In the genomic region with DNA sequence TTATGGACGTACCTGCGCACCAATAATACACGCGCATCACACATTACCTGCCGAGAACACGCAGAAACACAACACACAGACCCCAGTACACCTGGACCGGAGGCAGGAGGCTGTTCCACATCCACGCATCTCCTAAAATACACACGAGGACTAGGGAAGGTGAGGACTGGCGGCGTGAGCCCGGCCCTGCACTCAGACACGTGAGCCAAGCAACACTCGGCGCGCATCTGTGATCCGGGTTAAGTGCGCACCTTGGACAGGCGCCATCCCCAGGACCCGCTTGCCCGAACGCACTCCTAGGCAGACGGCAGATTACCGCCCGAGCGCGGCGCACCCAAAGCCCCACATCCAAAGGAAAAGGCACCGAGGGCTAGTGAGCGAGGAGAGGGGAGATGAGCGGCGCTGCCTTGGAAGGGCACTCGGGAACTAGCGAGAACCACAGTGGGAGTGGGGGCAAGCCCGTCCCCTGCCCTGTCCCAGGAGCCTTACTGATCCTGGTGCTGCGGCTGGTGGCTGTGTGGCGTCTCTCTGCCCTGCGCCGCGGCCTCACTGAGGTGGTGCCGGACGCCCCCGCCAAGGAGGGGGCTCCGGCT, we compare ENCODE assay signal across 1 cellular context.
A peak's percentile ranks its signal among the peaks of the same experiment; 100 is the strongest.
TF ChIP-seq lines count a peak whose summit lies in the region.

No MANE protein-coding gene starts in this region.

TF ChIP-seq in HepG2, 621 proteins besides CTCF, POLR2A, EP300 and RAD21 (continued from another document and continues in another):
- TF ChIP-seq, protein P1, sequence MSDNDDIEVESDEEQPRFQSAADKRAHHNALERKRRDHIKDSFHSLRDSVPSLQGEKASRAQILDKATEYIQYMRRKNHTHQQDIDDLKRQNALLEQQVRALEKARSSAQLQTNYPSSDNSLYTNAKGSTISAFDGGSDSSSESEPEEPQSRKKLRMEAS (IDR thresholded peaks at IDR 0.05) = peak; percentile 67
- TF ChIP-seq, protein P2, sequence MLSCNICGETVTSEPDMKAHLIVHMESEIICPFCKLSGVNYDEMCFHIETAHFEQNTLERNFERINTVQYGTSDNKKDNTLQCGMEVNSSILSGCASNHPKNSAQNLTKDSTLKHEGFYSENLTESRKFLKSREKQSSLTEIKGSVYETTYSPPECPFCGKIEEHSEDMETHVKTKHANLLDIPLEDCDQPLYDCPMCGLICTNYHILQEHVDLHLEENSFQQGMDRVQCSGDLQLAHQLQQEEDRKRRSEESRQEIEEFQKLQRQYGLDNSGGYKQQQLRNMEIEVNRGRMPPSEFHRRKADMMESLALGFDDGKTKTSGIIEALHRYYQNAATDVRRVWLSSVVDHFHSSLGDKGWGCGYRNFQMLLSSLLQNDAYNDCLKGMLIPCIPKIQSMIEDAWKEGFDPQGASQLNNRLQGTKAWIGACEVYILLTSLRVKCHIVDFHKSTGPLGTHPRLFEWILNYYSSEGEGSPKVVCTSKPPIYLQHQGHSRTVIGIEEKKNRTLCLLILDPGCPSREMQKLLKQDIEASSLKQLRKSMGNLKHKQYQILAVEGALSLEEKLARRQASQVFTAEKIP (CRISPR knock-in tag; IDR thresholded peaks at IDR 0.05; ENCODE audit: borderline replicate concordance) = no peak
- TF ChIP-seq ZNF550 (CRISPR knock-in tag; IDR thresholded peaks at IDR 0.05; ENCODE audit: borderline replicate concordance) = no peak
- TF ChIP-seq, protein P3, sequence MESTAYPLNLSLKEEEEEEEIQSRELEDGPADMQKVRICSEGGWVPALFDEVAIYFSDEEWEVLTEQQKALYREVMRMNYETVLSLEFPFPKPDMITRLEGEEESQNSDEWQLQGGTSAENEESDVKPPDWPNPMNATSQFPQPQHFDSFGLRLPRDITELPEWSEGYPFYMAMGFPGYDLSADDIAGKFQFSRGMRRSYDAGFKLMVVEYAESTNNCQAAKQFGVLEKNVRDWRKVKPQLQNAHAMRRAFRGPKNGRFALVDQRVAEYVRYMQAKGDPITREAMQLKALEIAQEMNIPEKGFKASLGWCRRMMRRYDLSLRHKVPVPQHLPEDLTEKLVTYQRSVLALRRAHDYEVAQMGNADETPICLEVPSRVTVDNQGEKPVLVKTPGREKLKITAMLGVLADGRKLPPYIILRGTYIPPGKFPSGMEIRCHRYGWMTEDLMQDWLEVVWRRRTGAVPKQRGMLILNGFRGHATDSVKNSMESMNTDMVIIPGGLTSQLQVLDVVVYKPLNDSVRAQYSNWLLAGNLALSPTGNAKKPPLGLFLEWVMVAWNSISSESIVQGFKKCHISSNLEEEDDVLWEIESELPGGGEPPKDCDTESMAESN (CRISPR knock-in tag; conservative IDR thresholded peaks at IDR 0.05) = no peak
- no peak for TF ChIP-seq ELF4 (CRISPR knock-in tag; IDR thresholded peaks at IDR 0.05; ENCODE audit: borderline replicate concordance)
- 0 out of 2 replicates have a peak, but pooled peaks have one; percentile 15 for TF ChIP-seq MED1 (CRISPR knock-in tag; IDR thresholded peaks at IDR 0.05)
- TF ChIP-seq ZFP1 (CRISPR knock-in tag; IDR thresholded peaks at IDR 0.05) = no peak
- TF ChIP-seq ZNF841 (CRISPR knock-in tag; IDR thresholded peaks at IDR 0.05; ENCODE audit: borderline replicate concordance) = no peak
- TF ChIP-seq MIER2 (CRISPR knock-in tag; IDR thresholded peaks at IDR 0.05) = no peak
- TF ChIP-seq EHMT2 (IDR thresholded peaks at IDR 0.05; ENCODE audit: borderline replicate concordance, low read depth, low read length) = no peak
- no peak for TF ChIP-seq ZNF850 (CRISPR knock-in tag; conservative IDR thresholded peaks at IDR 0.05)
- TF ChIP-seq SALL1 (CRISPR knock-in tag; IDR thresholded peaks at IDR 0.05) = no peak; the same call in 1 of the 2 replicates
- TF ChIP-seq PRPF4 (IDR thresholded peaks at IDR 0.05; ENCODE audit: low read depth, low read length, poor library complexity, severe bottlenecking) = no peak
- TF ChIP-seq, protein P4, sequence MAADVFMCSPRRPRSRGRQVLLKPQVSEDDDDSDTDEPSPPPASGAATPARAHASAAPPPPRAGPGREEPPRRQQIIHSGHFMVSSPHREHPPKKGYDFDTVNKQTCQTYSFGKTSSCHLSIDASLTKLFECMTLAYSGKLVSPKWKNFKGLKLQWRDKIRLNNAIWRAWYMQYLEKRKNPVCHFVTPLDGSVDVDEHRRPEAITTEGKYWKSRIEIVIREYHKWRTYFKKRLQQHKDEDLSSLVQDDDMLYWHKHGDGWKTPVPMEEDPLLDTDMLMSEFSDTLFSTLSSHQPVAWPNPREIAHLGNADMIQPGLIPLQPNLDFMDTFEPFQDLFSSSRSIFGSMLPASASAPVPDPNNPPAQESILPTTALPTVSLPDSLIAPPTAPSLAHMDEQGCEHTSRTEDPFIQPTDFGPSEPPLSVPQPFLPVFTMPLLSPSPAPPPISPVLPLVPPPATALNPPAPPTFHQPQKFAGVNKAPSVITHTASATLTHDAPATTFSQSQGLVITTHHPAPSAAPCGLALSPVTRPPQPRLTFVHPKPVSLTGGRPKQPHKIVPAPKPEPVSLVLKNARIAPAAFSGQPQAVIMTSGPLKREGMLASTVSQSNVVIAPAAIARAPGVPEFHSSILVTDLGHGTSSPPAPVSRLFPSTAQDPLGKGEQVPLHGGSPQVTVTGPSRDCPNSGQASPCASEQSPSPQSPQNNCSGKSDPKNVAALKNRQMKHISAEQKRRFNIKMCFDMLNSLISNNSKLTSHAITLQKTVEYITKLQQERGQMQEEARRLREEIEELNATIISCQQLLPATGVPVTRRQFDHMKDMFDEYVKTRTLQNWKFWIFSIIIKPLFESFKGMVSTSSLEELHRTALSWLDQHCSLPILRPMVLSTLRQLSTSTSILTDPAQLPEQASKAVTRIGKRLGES (CRISPR knock-in tag; IDR thresholded peaks at IDR 0.05; ENCODE audit: borderline replicate concordance) = no peak
- TF ChIP-seq RELA (CRISPR knock-in tag; IDR thresholded peaks at IDR 0.05) = no peak
- TF ChIP-seq TP53 (CRISPR knock-in tag; conservative IDR thresholded peaks at IDR 0.05) = no peak
- no peak for TF ChIP-seq ZNF761 (CRISPR knock-in tag; conservative IDR thresholded peaks at IDR 0.05)
- no peak for TF ChIP-seq HES4 (CRISPR knock-in tag; IDR thresholded peaks at IDR 0.05; ENCODE audit: borderline replicate concordance)
- TF ChIP-seq MIXL1 (CRISPR knock-in tag; IDR thresholded peaks at IDR 0.05) = no peak
- TF ChIP-seq KAT8 (CRISPR knock-in tag; IDR thresholded peaks at IDR 0.05) = peak; percentile 10
- no peak for TF ChIP-seq RBM39 (IDR thresholded peaks at IDR 0.05; ENCODE audit: low read depth, low read length, poor library complexity, severe bottlenecking)
- TF ChIP-seq ZNF207 (IDR thresholded peaks at IDR 0.05; ENCODE audit: borderline replicate concordance) = no peak
- no peak for TF ChIP-seq NCOA5 (CRISPR knock-in tag; IDR thresholded peaks at IDR 0.05)
- TF ChIP-seq SRSF1 (optimal IDR thresholded peaks at IDR 0.05; ENCODE audit: low read depth, low read length) = no peak
- TF ChIP-seq CAMTA2 (CRISPR knock-in tag; IDR thresholded peaks at IDR 0.05; ENCODE audit: borderline replicate concordance) = no peak
- TF ChIP-seq ZSCAN9 (CRISPR knock-in tag; IDR thresholded peaks at IDR 0.05; ENCODE audit: borderline replicate concordance) = no peak; the same call in 1 of the 2 replicates
- no peak for TF ChIP-seq ZNF451 (CRISPR knock-in tag; IDR thresholded peaks at IDR 0.05)
- TF ChIP-seq, protein P5, sequence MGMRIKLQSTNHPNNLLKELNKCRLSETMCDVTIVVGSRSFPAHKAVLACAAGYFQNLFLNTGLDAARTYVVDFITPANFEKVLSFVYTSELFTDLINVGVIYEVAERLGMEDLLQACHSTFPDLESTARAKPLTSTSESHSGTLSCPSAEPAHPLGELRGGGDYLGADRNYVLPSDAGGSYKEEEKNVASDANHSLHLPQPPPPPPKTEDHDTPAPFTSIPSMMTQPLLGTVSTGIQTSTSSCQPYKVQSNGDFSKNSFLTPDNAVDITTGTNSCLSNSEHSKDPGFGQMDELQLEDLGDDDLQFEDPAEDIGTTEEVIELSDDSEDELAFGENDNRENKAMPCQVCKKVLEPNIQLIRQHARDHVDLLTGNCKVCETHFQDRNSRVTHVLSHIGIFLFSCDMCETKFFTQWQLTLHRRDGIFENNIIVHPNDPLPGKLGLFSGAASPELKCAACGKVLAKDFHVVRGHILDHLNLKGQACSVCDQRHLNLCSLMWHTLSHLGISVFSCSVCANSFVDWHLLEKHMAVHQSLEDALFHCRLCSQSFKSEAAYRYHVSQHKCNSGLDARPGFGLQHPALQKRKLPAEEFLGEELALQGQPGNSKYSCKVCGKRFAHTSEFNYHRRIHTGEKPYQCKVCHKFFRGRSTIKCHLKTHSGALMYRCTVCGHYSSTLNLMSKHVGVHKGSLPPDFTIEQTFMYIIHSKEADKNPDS (CRISPR knock-in tag; IDR thresholded peaks at IDR 0.05) = 0 out of 2 replicates have a peak, but pooled peaks have one; percentile 22
- TF ChIP-seq, protein P6, sequence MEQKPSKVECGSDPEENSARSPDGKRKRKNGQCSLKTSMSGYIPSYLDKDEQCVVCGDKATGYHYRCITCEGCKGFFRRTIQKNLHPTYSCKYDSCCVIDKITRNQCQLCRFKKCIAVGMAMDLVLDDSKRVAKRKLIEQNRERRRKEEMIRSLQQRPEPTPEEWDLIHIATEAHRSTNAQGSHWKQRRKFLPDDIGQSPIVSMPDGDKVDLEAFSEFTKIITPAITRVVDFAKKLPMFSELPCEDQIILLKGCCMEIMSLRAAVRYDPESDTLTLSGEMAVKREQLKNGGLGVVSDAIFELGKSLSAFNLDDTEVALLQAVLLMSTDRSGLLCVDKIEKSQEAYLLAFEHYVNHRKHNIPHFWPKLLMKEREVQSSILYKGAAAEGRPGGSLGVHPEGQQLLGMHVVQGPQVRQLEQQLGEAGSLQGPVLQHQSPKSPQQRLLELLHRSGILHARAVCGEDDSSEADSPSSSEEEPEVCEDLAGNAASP (CRISPR knock-in tag; IDR thresholded peaks at IDR 0.05; ENCODE audit: borderline replicate concordance) = no peak
- no peak for TF ChIP-seq ZNF446 (CRISPR knock-in tag; IDR thresholded peaks at IDR 0.05)
- no peak for TF ChIP-seq MAFK (conservative IDR thresholded peaks at IDR 0.05 in 1 of 2, IDR thresholded peaks at IDR 0.05 in 1 of 2; ENCODE audit: low read length in 2 of 2)
- no peak for TF ChIP-seq REPIN1 (CRISPR knock-in tag; IDR thresholded peaks at IDR 0.05; ENCODE audit: borderline replicate concordance, low read depth)
- TF ChIP-seq HOXA5 (CRISPR knock-in tag; IDR thresholded peaks at IDR 0.05) = no peak
- no peak for TF ChIP-seq ZNF891 (CRISPR knock-in tag; IDR thresholded peaks at IDR 0.05)
- TF ChIP-seq, protein P7, sequence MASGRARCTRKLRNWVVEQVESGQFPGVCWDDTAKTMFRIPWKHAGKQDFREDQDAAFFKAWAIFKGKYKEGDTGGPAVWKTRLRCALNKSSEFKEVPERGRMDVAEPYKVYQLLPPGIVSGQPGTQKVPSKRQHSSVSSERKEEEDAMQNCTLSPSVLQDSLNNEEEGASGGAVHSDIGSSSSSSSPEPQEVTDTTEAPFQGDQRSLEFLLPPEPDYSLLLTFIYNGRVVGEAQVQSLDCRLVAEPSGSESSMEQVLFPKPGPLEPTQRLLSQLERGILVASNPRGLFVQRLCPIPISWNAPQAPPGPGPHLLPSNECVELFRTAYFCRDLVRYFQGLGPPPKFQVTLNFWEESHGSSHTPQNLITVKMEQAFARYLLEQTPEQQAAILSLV (CRISPR knock-in tag; IDR thresholded peaks at IDR 0.05; ENCODE audit: borderline replicate concordance) = no peak
- TF ChIP-seq FOXA1 (IDR thresholded peaks at IDR 0.05) = no peak
- no peak for TF ChIP-seq FOXA1 (CRISPR knock-in tag; IDR thresholded peaks at IDR 0.05)
- no peak for TF ChIP-seq DNMT1 (CRISPR knock-in tag; IDR thresholded peaks at IDR 0.05)
- no peak for TF ChIP-seq GATAD2A (CRISPR knock-in tag; IDR thresholded peaks at IDR 0.05)
- TF ChIP-seq PAF1 (CRISPR knock-in tag; IDR thresholded peaks at IDR 0.05) = no peak
- TF ChIP-seq MYNN (CRISPR knock-in tag; IDR thresholded peaks at IDR 0.05; ENCODE audit: low read depth) = no peak
- no peak for TF ChIP-seq ZNF17 (CRISPR knock-in tag; IDR thresholded peaks at IDR 0.05)
- no peak for TF ChIP-seq ESRRA (CRISPR knock-in tag; IDR thresholded peaks at IDR 0.05; ENCODE audit: low read depth)
- no peak for TF ChIP-seq NR2C2 (CRISPR knock-in tag; IDR thresholded peaks at IDR 0.05; ENCODE audit: borderline replicate concordance)
- peak; percentile 55 for TF ChIP-seq ARNTL (CRISPR knock-in tag; IDR thresholded peaks at IDR 0.05)
- peak; percentile 77; the same call in 1 of the 2 replicates for TF ChIP-seq ZNF782 (CRISPR knock-in tag; IDR thresholded peaks at IDR 0.05; ENCODE audit: borderline replicate concordance)
- TF ChIP-seq, protein P8, sequence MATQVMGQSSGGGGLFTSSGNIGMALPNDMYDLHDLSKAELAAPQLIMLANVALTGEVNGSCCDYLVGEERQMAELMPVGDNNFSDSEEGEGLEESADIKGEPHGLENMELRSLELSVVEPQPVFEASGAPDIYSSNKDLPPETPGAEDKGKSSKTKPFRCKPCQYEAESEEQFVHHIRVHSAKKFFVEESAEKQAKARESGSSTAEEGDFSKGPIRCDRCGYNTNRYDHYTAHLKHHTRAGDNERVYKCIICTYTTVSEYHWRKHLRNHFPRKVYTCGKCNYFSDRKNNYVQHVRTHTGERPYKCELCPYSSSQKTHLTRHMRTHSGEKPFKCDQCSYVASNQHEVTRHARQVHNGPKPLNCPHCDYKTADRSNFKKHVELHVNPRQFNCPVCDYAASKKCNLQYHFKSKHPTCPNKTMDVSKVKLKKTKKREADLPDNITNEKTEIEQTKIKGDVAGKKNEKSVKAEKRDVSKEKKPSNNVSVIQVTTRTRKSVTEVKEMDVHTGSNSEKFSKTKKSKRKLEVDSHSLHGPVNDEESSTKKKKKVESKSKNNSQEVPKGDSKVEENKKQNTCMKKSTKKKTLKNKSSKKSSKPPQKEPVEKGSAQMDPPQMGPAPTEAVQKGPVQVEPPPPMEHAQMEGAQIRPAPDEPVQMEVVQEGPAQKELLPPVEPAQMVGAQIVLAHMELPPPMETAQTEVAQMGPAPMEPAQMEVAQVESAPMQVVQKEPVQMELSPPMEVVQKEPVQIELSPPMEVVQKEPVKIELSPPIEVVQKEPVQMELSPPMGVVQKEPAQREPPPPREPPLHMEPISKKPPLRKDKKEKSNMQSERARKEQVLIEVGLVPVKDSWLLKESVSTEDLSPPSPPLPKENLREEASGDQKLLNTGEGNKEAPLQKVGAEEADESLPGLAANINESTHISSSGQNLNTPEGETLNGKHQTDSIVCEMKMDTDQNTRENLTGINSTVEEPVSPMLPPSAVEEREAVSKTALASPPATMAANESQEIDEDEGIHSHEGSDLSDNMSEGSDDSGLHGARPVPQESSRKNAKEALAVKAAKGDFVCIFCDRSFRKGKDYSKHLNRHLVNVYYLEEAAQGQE (IDR thresholded peaks at IDR 0.05; ENCODE audit: borderline replicate concordance in 1 of 2, low read depth in 1 of 2, low read length in 2 of 2) = peak; percentile 4 to 21; a peak in 3 of 4 replicates
- no peak for TF ChIP-seq SMARCC2 (IDR thresholded peaks at IDR 0.05)
- no peak; the same call in 1 of the 2 replicates for TF ChIP-seq ZSCAN21 (CRISPR knock-in tag; IDR thresholded peaks at IDR 0.05; ENCODE audit: borderline replicate concordance)
- no peak for TF ChIP-seq ZKSCAN5 (CRISPR knock-in tag; IDR thresholded peaks at IDR 0.05)
- peak; percentile 62; the same call in 1 of the 2 replicates for TF ChIP-seq BORCS8-MEF2B (CRISPR knock-in tag; IDR thresholded peaks at IDR 0.05)
- TF ChIP-seq ZNF432 (CRISPR knock-in tag; IDR thresholded peaks at IDR 0.05; ENCODE audit: borderline replicate concordance) = no peak
- no peak for TF ChIP-seq TCF7L2 (IDR thresholded peaks at IDR 0.05; ENCODE audit: low read depth, low read length)
- no peak for TF ChIP-seq ZNF253 (CRISPR knock-in tag; IDR thresholded peaks at IDR 0.05; ENCODE audit: borderline replicate concordance)
- TF ChIP-seq PRMT3 (CRISPR knock-in tag; IDR thresholded peaks at IDR 0.05; ENCODE audit: borderline replicate concordance, low read depth) = 0 out of 2 replicates have a peak, but pooled peaks have one; percentile 4
- no peak for TF ChIP-seq ZMAT3 (CRISPR knock-in tag; conservative IDR thresholded peaks at IDR 0.05)
- TF ChIP-seq CENPT (CRISPR knock-in tag; IDR thresholded peaks at IDR 0.05; ENCODE audit: low read depth) = no peak
- no peak for TF ChIP-seq RBM22 (optimal IDR thresholded peaks at IDR 0.05; ENCODE audit: low read length)
